15 cellular contexts compared by ENCODE assay signal in genomic region chr21:42148584-42148983, GRCh38.
DNase-seq lines count a peak whose midpoint lies in the region; ATAC-seq, FAIRE-seq and TF ChIP-seq lines count a peak whose summit lies in the region.
"Had no signal": no experiment of that assay in that cellular context is flagged by ENCODE, and none has a peak within 500 bp of the region (broad histone marks: within the 10 kb centered on the region; RNA-seq: fewer than 3 reads in every experiment).

No MANE protein-coding gene starts in this region.

- no peaks in the 10 kb centered on the region for H3K79me2 ChIP-seq in HepG2 (ENCODE audit: insufficient read depth, low read length)

- H3K36me3 ChIP-seq in HepG2 (replicated peaks in 1 of 2; ENCODE audit: control insufficient read depth in 1 of 2, insufficient read depth in 2 of 2, low read length in 2 of 2): no peaks in the 10 kb centered on the region
- no peaks in the 10 kb centered on the region for H3K36me3 ChIP-seq in right lobe of liver
- H3K36me3 ChIP-seq: BLaER1 treated with 17β-estradiol and CSF1 and Interleukin-3, amounts not matched to agents 10 nM and 100 nM had no signal

- no peak overlapping the region for H3K4me2 ChIP-seq in HepG2 (ENCODE audit: low read depth, low read length)
- H3K4me2 ChIP-seq: BLaER1 treated with 17β-estradiol and CSF1 and Interleukin-3, amounts not matched to agents 10 nM and 100 nM had no signal

- peak; percentile 11 for DNase-seq in activated T-cell treated with anti-CD3 and anti-CD28 coated beads, Interleukin-2, amount 50 U/mL, for 24 hours
- DNase-seq in activated T-cell treated with anti-CD3 and anti-CD28 coated beads, Interleukin-2, amount 50 U/mL, for 48 hours: no peak
- DNase-seq in HepG2 (ENCODE audit: low spot score): no peak
- DNase-seq in right lobe of liver: no peak
- DNase-seq in mesenteric fat pad (ENCODE audit: low spot score): peak; percentile 22
- DNase-seq in sciatic nerve (ENCODE audit: low spot score): no peak
- no peak for DNase-seq in GM19238 (ENCODE audit: insufficient read length, low spot score)
- DNase-seq: Calu3; CD8-positive, alpha-beta T cell; H9 had no signal

- no peak overlapping the region for H3K27ac Mint-ChIP-seq in activated T-cell treated with anti-CD3 and anti-CD28 coated beads, Interleukin-2, amount 50 U/mL, for 24 hours
- H3K27ac Mint-ChIP-seq: B cell; CD8-positive, alpha-beta T cell; H9 had no signal

- H3K27ac ChIP-seq in HepG2 (ENCODE audit: extremely low read length, insufficient read depth, low read length): no peak overlapping the region
- H3K27ac ChIP-seq in right lobe of liver: no peak overlapping the region
- H3K27ac ChIP-seq: BLaER1 treated with 17β-estradiol and CSF1 and Interleukin-3, amounts not matched to agents 10 nM and 100 nM had no signal

- H4K20me1 ChIP-seq in HepG2 (ENCODE audit: insufficient read depth, low read length): no peaks in the 10 kb centered on the region
- H4K20me1 ChIP-seq: BLaER1 treated with 17β-estradiol and CSF1 and Interleukin-3, amounts not matched to agents 10 nM and 100 nM had no signal

- no peak for TF ChIP-seq POLR2A in HepG2 (IDR thresholded peaks at IDR 0.05; ENCODE audit: insufficient read depth in 1 of 2, low read depth in 2 of 2, low read length in 2 of 2)
- TF ChIP-seq POLR2A in right lobe of liver (IDR thresholded peaks at IDR 0.05): no peak

- H2AFZ ChIP-seq in HepG2 (ENCODE audit: low read length): no peak overlapping the region

- H3K9ac ChIP-seq in HepG2 (ENCODE audit: insufficient read depth, low read depth, low read length): no peak overlapping the region
- H3K9ac ChIP-seq: BLaER1 treated with 17β-estradiol and CSF1 and Interleukin-3, amounts not matched to agents 10 nM and 100 nM had no signal

- in situ Hi-C loops in HepG2 (cut with HindIII; ENCODE audit: extremely low pct_ligation_motif_present, low pct_unique_long_range_greater_than_20kb): loop anchor here (5.0 kb wide), 1 partner anchor 109 kb away; no protein-coding TSS in a partner anchor

- H3K27me3 Mint-ChIP-seq in activated T-cell treated with anti-CD3 and anti-CD28 coated beads, Interleukin-2, amount 50 U/mL, for 24 hours: no peaks in the 10 kb centered on the region

- WGBS in HepG2 (ENCODE audit: low lambda C conversion rate): 44% methylated on average over 2 of the region's 3 CpGs
- WGBS in right lobe of liver (ENCODE audit: insufficient coverage, low coverage, low lambda C conversion rate, missing lambda C conversion rate): 70% methylated on average over 1 of the region's 3 CpGs

- ATAC-seq in HepG2 (no peak), right lobe of liver (no peak), sciatic nerve (no peak)
- ATAC-seq: CD8-positive, alpha-beta T cell had no signal

- TF ChIP-seq CTCF in HepG2 (CRISPR knock-in tag; IDR thresholded peaks at IDR 0.05): no peak
- TF ChIP-seq CTCF in right lobe of liver (IDR thresholded peaks at IDR 0.05): no peak

- POLR2A ChIA-PET in HepG2 (lab: Yijun Ruan, JAX): no interaction called here

- CTCF ChIA-PET in HepG2 (lab: Yijun Ruan, JAX; ENCODE audit: low intra/inter-chr PET ratio, low total read pairs): no interaction called here

- no TSS peak for BruUV-seq in HepG2 (replicated peaks; lab: Mats Ljungman, UMichigan)

- FAIRE-seq in HepG2 (lab: Jason Lieb, UNC): no peak
- FAIRE-seq: GM12878, GM19239, H1 had no signal

- H3K9me3 Mint-ChIP-seq in activated T-cell treated with anti-CD3 and anti-CD28 coated beads, Interleukin-2, amount 50 U/mL, for 24 hours: no peaks in the 10 kb centered on the region
- H3K9me3 Mint-ChIP-seq: CD8-positive, alpha-beta T cell; H9 had no signal

- intact Hi-C loops in HepG2 (cut with micrococcal nuclease; ENCODE audit: unreplicated experiment): no loop called here
- intact Hi-C loops in right lobe of liver (cut with DNase I): loop anchor here (5.0 to 10.0 kb wide), 3 partner anchors 104 to 296 kb away; no protein-coding TSS in a partner anchor
- intact Hi-C loops in sciatic nerve (cut with DNase I): no loop called here

- TF ChIP-seq EP300 in HepG2 (IDR thresholded peaks at IDR 0.05; ENCODE audit: low read depth in 2 of 2, low read length in 2 of 2) (no peak), HepG2 (CRISPR knock-in tag; IDR thresholded peaks at IDR 0.05; ENCODE audit: borderline replicate concordance) (no peak)

- H3K4me3 ChIP-seq in HepG2 (replicated peaks in 1 of 3; ENCODE audit: insufficient read depth in 1 of 3, low read depth in 2 of 3, low read length in 3 of 3) (no peak overlapping the region), right lobe of liver (no peak overlapping the region)
- H3K4me3 ChIP-seq: BLaER1 treated with 17β-estradiol and CSF1 and Interleukin-3, amounts not matched to agents 10 nM and 100 nM; GM12878 had no signal

- H3K36me3 Mint-ChIP-seq in activated T-cell treated with anti-CD3 and anti-CD28 coated beads, Interleukin-2, amount 50 U/mL, for 24 hours (ENCODE audit: low read depth): no peaks in the 10 kb centered on the region
- H3K36me3 Mint-ChIP-seq: CD8-positive, alpha-beta T cell had no signal

- H3K4me1 Mint-ChIP-seq in activated T-cell treated with anti-CD3 and anti-CD28 coated beads, Interleukin-2, amount 50 U/mL, for 24 hours (ENCODE audit: low read depth): peaks cover 7% of the 10 kb centered on the region

- H3K27me3 ChIP-seq in HepG2 (ENCODE audit: control insufficient read depth in 1 of 2, insufficient read depth in 2 of 2, low read length in 2 of 2) (peaks cover 5 to 39% of the 10 kb centered on the region in 2 experiments; a peak in 3 of 5 replicates), right lobe of liver (no peaks in the 10 kb centered on the region)
- H3K27me3 ChIP-seq: BLaER1 treated with 17β-estradiol and CSF1 and Interleukin-3, amounts not matched to agents 10 nM and 100 nM had no signal

- no peak overlapping the region for H3K4me3 Mint-ChIP-seq in activated T-cell treated with anti-CD3 and anti-CD28 coated beads, Interleukin-2, amount 50 U/mL, for 24 hours
- H3K4me3 Mint-ChIP-seq: B cell; CD8-positive, alpha-beta T cell; H9 had no signal

- H3K9me3 ChIP-seq in HepG2 (ENCODE audit: low read length): no peaks in the 10 kb centered on the region
- no peaks in the 10 kb centered on the region for H3K9me3 ChIP-seq in right lobe of liver
- H3K9me3 ChIP-seq: BLaER1 treated with 17β-estradiol and CSF1 and Interleukin-3, amounts not matched to agents 10 nM and 100 nM had no signal

- H3K4me1 ChIP-seq in HepG2 (ENCODE audit: insufficient read depth, low read length) (peaks cover 7% of the 10 kb centered on the region; the same call in 1 of the 2 replicates), right lobe of liver (no peaks in the 10 kb centered on the region)

- TF ChIP-seq RAD21 in HepG2 (CRISPR knock-in tag; IDR thresholded peaks at IDR 0.05): no peak

TF ChIP-seq in HepG2, 621 proteins besides CTCF, POLR2A, EP300 and RAD21:
- no peak for TF ChIP-seq GFI1 (CRISPR knock-in tag; IDR thresholded peaks at IDR 0.05; ENCODE audit: borderline replicate concordance)
- peak; percentile 93 for TF ChIP-seq ZNF329 (CRISPR knock-in tag; IDR thresholded peaks at IDR 0.05; ENCODE audit: low read depth)

Comparison
In these comparisons a context has a peak if more than half of its experiments do, and no peak if none do; other contexts are left out.
1. DNase-seq: peak in activated T-cell treated with anti-CD3 and anti-CD28 coated beads, Interleukin-2, amount 50 U/mL, for 24 hours (single experiment) and mesenteric fat pad (single experiment); none in activated T-cell treated with anti-CD3 and anti-CD28 coated beads, Interleukin-2, amount 50 U/mL, for 48 hours (0 of 2), HepG2 (single experiment), right lobe of liver (0 of 3), sciatic nerve (single experiment) and GM19238 (single experiment).
2. intact Hi-C loops: an anchor here in right lobe of liver (5.0 to 10.0 kb wide); none called in HepG2 and sciatic nerve.